Comparison of ENCODE assay signal across 8 cellular contexts in the genomic region with DNA sequence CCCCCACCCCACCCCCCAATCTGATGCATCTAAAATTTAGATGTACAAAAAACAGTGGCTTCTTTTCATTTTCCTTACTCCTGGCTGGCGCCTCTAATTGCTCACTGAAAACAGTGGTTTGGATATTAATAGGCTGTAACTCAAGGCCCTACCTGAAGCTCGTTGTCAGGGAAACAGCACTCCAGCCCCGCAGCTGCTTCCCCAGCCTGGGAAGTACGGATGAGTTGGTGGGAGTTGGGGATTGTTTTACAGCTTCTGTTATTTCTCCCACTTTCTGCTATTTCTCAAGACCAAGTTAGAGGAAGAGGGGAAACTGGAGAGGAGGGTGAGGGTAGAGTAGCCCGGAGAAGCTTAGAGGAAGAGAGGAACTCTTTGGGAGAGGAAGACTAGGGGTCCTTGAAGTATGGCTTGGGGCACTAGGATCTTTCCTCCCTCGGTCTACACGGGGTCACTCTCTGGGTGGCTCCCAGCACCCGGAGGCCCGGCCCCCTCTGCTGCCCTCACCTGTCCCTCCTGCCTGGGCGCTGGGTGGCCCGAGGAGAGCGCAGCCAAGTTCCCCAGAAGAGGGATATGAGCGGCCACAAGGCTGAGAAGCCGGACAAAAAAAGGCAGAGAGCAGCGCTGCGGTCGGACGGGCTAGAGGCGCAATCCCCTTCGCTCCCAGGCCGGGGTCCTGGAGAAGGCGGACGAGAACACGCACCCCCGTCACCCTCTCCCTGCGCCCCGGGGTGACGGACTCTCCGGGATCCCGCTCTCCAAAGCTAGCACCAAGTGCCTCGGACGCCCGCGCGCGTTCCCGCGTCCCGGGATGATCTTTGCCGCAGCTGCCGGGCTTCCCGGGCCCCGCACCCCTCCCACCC. TPM values are rescaled to one million over a fixed set of nuclear protein-coding genes. Genes with fewer than 3 reads are reported as not detected.
DNase-seq lines count a peak whose midpoint lies in the region; ATAC-seq and TF ChIP-seq lines count a peak whose summit lies in the region.

No MANE protein-coding gene starts in this region.

- intact Hi-C loops in body of pancreas (cut with DNase I): no loop called here

- H3K9me3 ChIP-seq in body of pancreas (no peaks in the 10 kb centered on the region), mesodermal cell (ENCODE audit: control insufficient read depth, low read length) (no peaks in the 10 kb centered on the region)

- TF ChIP-seq POLR2A in body of pancreas (IDR thresholded peaks at IDR 0.05): no peak

- H3K36me3 ChIP-seq in body of pancreas (replicated peaks in 1 of 2; ENCODE audit: insufficient read depth in 1 of 2, low read depth in 2 of 2): no peaks in the 10 kb centered on the region
- H3K36me3 ChIP-seq in mesodermal cell (ENCODE audit: control insufficient read depth, insufficient read depth, low read length): no peaks in the 10 kb centered on the region

- ATAC-seq in body of pancreas (peak; percentile 25), HG03159 (IDR thresholded peaks at IDR 0.05; ENCODE audit: unreplicated experiment) (no peak)

- H3K4me3 ChIP-seq in body of pancreas (peak overlapping the region; percentile 26 to 62), mesodermal cell (ENCODE audit: extremely low read depth, insufficient read depth, low read length, poor library complexity, severe bottlenecking) (peak overlapping the region; percentile 46)

- DNase-seq in GM10248 (ENCODE audit: extremely low spot score): peak; percentile 15
- DNase-seq in NCI-H1694 (lab: John Stamatoyannopoulos, UW): peak; percentile 23
- DNase-seq in body of pancreas: peak; percentile 9 to 54 (median 18)
- DNase-seq in LoVo (ENCODE audit: low spot score): no peak
- no peak for DNase-seq in inferior parietal cortex (ENCODE audit: extremely low spot score)
- DNase-seq in glomerular visceral epithelial cell (ENCODE audit: extremely low spot score): no peak

- POLR2A ChIA-PET in GM10248 (lab: Yijun Ruan, JAX): interaction anchor here (0.6 kb wide), 1 partner anchor 232 kb away, joined by 3 read pairs; no protein-coding TSS in a partner anchor

- CTCF ChIA-PET in GM10248 (lab: Yijun Ruan, JAX): interaction anchor here (1.4 to 7.1 kb wide), 4 partner anchors 11 to 56 kb away, joined by 3 to 93 read pairs (median 6); no protein-coding TSS in a partner anchor

- WGBS in body of pancreas, 2 donors: 4 to 7% methylated on average over 24 to 42 of the region's 43 CpGs
- 2 to 7% methylated on average over 18 to 30 of the region's 43 CpGs for WGBS in mesodermal cell (ENCODE audit: insufficient coverage in 2 of 2), 2 experiments

- H3K27me3 ChIP-seq in body of pancreas: no peaks in the 10 kb centered on the region

- H3K4me1 ChIP-seq in body of pancreas: peaks cover 18% of the 10 kb centered on the region
- H3K4me1 ChIP-seq in mesodermal cell (ENCODE audit: control insufficient read depth, insufficient read depth, low read length, poor library complexity, severe bottlenecking): no peaks in the 10 kb centered on the region

- H3K27ac ChIP-seq in body of pancreas (peak overlapping the region in 3 of 4 donors; percentile 31 to 69 (median 67)), mesodermal cell (ENCODE audit: low read depth, low read length, severe bottlenecking) (no peak overlapping the region)

- TF ChIP-seq CTCF in GM10248 (IDR thresholded peaks at IDR 0.05; ENCODE audit: control extremely low read depth, extremely low read depth, low read depth, missing control alignments) (no peak), body of pancreas (IDR thresholded peaks at IDR 0.05) (no peak)

RNA-seq across cellular contexts. Expression of gene SPTB, which starts 0.7 kb away (rescaled TPM):
- total RNA-seq in body of pancreas: 1 to 10 TPM; 3.4 to 8.6 TPM
- 0.33 TPM for polyA plus RNA-seq in mesodermal cell (2013, experiment 1 of 2)
- polyA plus RNA-seq in mesodermal cell (2013, experiment 2 of 2): 0.46 TPM

RNA-seq across cellular contexts. Expression of gene CHURC1, which starts 35.2 kb away (rescaled TPM):
- 10 to 100 TPM; 29.1 to 43.2 TPM for total RNA-seq in body of pancreas
- 46.5 TPM for polyA plus RNA-seq in mesodermal cell (2013, experiment 1 of 2)
- polyA plus RNA-seq in mesodermal cell (2013, experiment 2 of 2): 43.7 TPM

Comparison
In these comparisons a context has a peak if more than half of its experiments do, and no peak if none do; other contexts are left out.
1. DNase-seq: peak in GM10248 (single experiment), NCI-H1694 (single experiment) and body of pancreas (4 of 4); none in LoVo (single experiment), inferior parietal cortex (single experiment) and glomerular visceral epithelial cell (single experiment).